Comparison of ENCODE assay signal across 8 cellular contexts in the genomic region with DNA sequence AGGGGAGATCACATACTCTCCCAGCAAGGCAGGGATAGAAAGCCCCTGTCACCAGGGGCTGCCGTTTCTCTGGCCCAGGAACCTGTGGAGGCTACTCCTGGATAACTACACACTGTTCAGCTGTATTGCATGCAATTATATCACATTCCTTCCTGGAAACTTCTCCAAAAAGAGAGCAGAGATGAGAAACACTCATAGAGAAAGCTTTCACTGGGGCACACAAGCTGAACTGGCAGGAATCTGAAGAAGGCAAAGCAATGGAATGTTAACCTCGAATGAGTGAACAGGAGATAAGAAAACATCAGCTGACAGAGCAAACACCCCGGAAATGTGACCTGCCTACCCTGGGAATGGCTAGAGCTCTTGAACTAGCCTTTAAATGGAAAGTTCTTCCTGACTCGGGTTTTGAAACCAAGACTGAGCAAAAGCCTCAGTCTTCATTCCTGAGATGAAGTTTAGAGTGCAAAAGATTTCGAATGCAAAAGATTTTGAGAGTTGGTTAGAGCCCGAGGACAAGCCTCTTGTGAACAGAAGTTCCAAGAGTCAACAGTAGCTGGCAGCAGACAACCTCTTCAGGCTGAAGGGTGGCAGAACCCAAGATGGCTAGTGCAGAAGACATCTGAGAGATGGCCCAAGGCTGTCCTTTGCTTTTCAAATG. TPM values are rescaled to one million over a fixed set of nuclear protein-coding genes. Genes with fewer than 3 reads are reported as not detected.
DNase-seq lines count a peak whose midpoint lies in the region; ATAC-seq and TF ChIP-seq lines count a peak whose summit lies in the region.

No MANE protein-coding gene starts in this region.

- TF ChIP-seq POLR2A in testis (IDR thresholded peaks at IDR 0.05), result no peak

- H3K27ac ChIP-seq in SJSA1, result peak overlapping the region; percentile 98
- peak overlapping the region in 8 of 10 donors; percentile 34 to 82 (median 61) for H3K27ac ChIP-seq in heart right ventricle
- no peak overlapping the region for H3K27ac ChIP-seq in testis

- H3K36me3 ChIP-seq in SJSA1 (no peaks in the 10 kb centered on the region), heart right ventricle (no peaks in the 10 kb centered on the region), testis (ENCODE audit: low read depth, missing control alignments) (no peaks in the 10 kb centered on the region)

- H3K27me3 ChIP-seq in SJSA1 (replicated peaks) (no peaks in the 10 kb centered on the region), heart right ventricle (peaks cover 0 to 4% (median 0%) of the 10 kb centered on the region in 7 donors), testis (no peaks in the 10 kb centered on the region)

- TF ChIP-seq CTCF in heart right ventricle (IDR thresholded peaks at IDR 0.05) (peak in 8 of 9 donors; percentile 12 to 47 (median 34)), testis (IDR thresholded peaks at IDR 0.05) (no peak)

- H3K4me3 ChIP-seq in SJSA1, result no peak overlapping the region
- no peak overlapping the region for H3K4me3 ChIP-seq in heart right ventricle
- no peak overlapping the region for H3K4me3 ChIP-seq in testis

- 28 to 41% methylated on average over 6 of the region's 6 CpGs for WGBS in heart right ventricle, 2 donors
- WGBS in testis, 2 donors, result 48 to 55% methylated on average over 6 of the region's 6 CpGs

- H3K4me1 ChIP-seq in SJSA1 (replicated peaks) (peaks cover 65% of the 10 kb centered on the region), heart right ventricle (peaks cover 0 to 22% (median 13%) of the 10 kb centered on the region in 9 donors), testis (peaks cover 6% of the 10 kb centered on the region)

- H3K9me3 ChIP-seq in SJSA1 (replicated peaks) (no peaks in the 10 kb centered on the region), heart right ventricle (no peaks in the 10 kb centered on the region), testis (no peaks in the 10 kb centered on the region)

- ATAC-seq in heart right ventricle (peak in 7 of 8 donors; percentile 13 to 73 (median 69)), HG03175 (IDR thresholded peaks at IDR 0.05; ENCODE audit: unreplicated experiment) (no peak), HG03135 (IDR thresholded peaks at IDR 0.05; ENCODE audit: unreplicated experiment) (no peak)

- peak; percentile 59 for DNase-seq in H4 (ENCODE audit: low spot score)
- DNase-seq in SJSA1 (ENCODE audit: low read depth in 1 of 2, low spot score in 2 of 2), result peak; percentile 83 to 93
- peak in 1 of 2 donors; percentile 13 for DNase-seq in heart right ventricle
- DNase-seq in testis, result peak; percentile 27
- no peak for DNase-seq in NOMO-1 treated with dmso at 0.1 percent for 144 hours (lab: John Stamatoyannopoulos, UW; ENCODE audit: unreplicated experiment)
- DNase-seq in NCI-H345 treated with DMSO at 0.1 percent for 48 hours (lab: John Stamatoyannopoulos, UW; ENCODE audit: unreplicated experiment), result no peak

- intact Hi-C loops in heart right ventricle (cut with DNase I), result no loop called here
- intact Hi-C loops in testis (cut with DNase I; ENCODE audit: low total_unique reads), result no loop called here

RNA-seq across cellular contexts. Expression of gene CCN1, which starts 32.3 kb away (rescaled TPM):
- 6.7 and 10.4 TPM in 2 replicates for total RNA-seq in H4 (2014; rRNA removed; shearing (Covaris generic))
- total RNA-seq in SJSA1 (2014; rRNA removed; shearing (Covaris generic)), result 47.8 and 65.3 TPM in 2 replicates
- total RNA-seq in heart right ventricle (1,000 to 10,000 TPM in 1 of 10 donors, 100 to 1,000 TPM in 1, 10 to 100 TPM in 8; 28.3 to 1,074 (median 62.8) TPM), testis (10 to 100 TPM in 1 of 2 donors, 1 to 10 TPM in 1; 7.7 to 17.6 TPM)
- polyA plus RNA-seq in heart right ventricle (100 to 1,000 TPM in 1 of 2 donors, 10 to 100 TPM in 1; 27.4 to 157 TPM), testis (ENCODE audit: insufficient read depth, low read depth, low replicate concordance) (46.6 TPM)

Comparison
In these comparisons a context has a peak if more than half of its experiments do, and no peak if none do; other contexts are left out.
1. DNase-seq: peak in H4 (single experiment), SJSA1 (2 of 2) and testis (single experiment); none in NOMO-1 treated with dmso at 0.1 percent for 144 hours (single experiment) and NCI-H345 treated with DMSO at 0.1 percent for 48 hours (single experiment).
2. H3K27ac ChIP-seq: peak in SJSA1 (single experiment) and heart right ventricle (8 of 10); none in testis (0 of 2).
3. ATAC-seq: peak in heart right ventricle (7 of 8); none in HG03175 (single experiment) and HG03135 (single experiment).
4. CTCF ChIP-seq: peak in heart right ventricle (8 of 9); none in testis (0 of 3).